8 cellular contexts compared by ENCODE assay signal in the genomic region with DNA sequence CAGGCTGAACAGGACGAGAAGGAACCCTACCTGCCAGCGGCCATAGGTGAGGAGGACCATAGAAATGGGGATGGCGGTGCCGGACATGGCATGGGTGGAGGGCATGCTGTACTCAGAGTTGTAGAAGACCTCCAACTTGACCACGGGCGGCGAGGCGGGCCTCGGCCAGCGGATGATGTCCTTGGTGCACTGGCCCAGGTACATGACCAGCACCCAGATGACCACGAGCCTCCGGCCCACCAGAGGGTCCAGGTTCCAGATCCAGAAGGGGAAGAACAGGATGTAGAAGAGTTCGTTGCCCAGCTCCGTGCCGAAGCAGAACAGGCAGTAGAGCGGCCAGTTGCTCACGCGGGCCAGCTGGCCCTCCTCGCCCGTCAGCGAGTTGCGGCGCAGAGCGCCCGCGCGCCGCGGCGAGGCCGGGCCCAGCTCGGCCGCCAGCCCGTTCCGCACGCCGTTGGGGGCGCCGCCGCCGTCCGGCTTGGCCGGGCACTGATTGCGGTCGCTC. TPM values are rescaled to one million over a fixed set of nuclear protein-coding genes. Genes with fewer than 3 reads are reported as not detected.
DNase-seq lines count a peak whose midpoint lies in the region; ATAC-seq and TF ChIP-seq lines count a peak whose summit lies in the region.

No MANE protein-coding gene starts in this region.

- BruUV-seq in PC-9 (replicated peaks; lab: Mats Ljungman, UMichigan), result no TSS peak

- H3K4me3 ChIP-seq in PC-9 (peak overlapping the region; percentile 83), skeletal muscle cell (ENCODE audit: low read depth, low read length) (peak overlapping the region; percentile 74)

- ATAC-seq in GM18868 (IDR thresholded peaks at IDR 0.05; ENCODE audit: unreplicated experiment) (peak; percentile 32), HG03064 (IDR thresholded peaks at IDR 0.05; ENCODE audit: low read depth, unreplicated experiment) (peak; percentile 44)

- no peaks in the 10 kb centered on the region for H3K9me3 Mint-ChIP-seq in immature natural killer cell

- H3F3A ChIP-seq in PC-9 (ENCODE audit: insufficient read depth, low read depth), result peaks cover 11% of the 10 kb centered on the region

- peak overlapping the region; percentile 88 for H3K27ac ChIP-seq in C4-2B
- H3K27ac ChIP-seq in PC-9, result peak overlapping the region; percentile 25

- in situ Hi-C loops in T47D (cut with HindIII; ENCODE audit: low pct_unique_long_range_greater_than_20kb, low sequenced_read_pairs), result no loop called here

- H3K4me3 Mint-ChIP-seq in immature natural killer cell, result peak overlapping the region; percentile 99 to 100 (median 99)

- no peaks in the 10 kb centered on the region for H3K27me3 ChIP-seq in PC-9 (ENCODE audit: insufficient read depth, low read depth)

- peak overlapping the region; percentile 78 for H3K4me2 ChIP-seq in PC-9

- H3K4me1 ChIP-seq in PC-9 (replicated peaks; ENCODE audit: insufficient read depth), result peaks cover 28% of the 10 kb centered on the region

- H4K20me1 ChIP-seq in PC-9 (ENCODE audit: insufficient read depth), result no peaks in the 10 kb centered on the region; the same call in 1 of the 2 replicates

- H3K36me3 ChIP-seq in PC-9 (ENCODE audit: low read depth), result no peaks in the 10 kb centered on the region

- intact Hi-C loops in PC-9 (cut with micrococcal nuclease; ENCODE audit: unreplicated experiment), result loop anchor here (1.0 to 5.0 kb wide), 2 partner anchors 50 to 184 kb away; a partner anchor contains a TSS

- peaks cover 6 to 7% (median 6%) of the 10 kb centered on the region in 3 donors for H3K27me3 Mint-ChIP-seq in immature natural killer cell (ENCODE audit: low read depth in 3 of 3)

- no peaks in the 10 kb centered on the region for H3K9me2 ChIP-seq in PC-9 (ENCODE audit: insufficient read depth)

- H3K9me3 ChIP-seq in PC-9 (ENCODE audit: insufficient read depth, low read depth), result no peaks in the 10 kb centered on the region

- CTCF ChIA-PET in PC-9 (lab: Charles Lee), result no interaction called here

- H3K27ac Mint-ChIP-seq in immature natural killer cell, result peak overlapping the region; percentile 93 to 98 (median 96)

- peak overlapping the region; percentile 96 for H2AFZ ChIP-seq in PC-9

- POLR2A ChIA-PET in PC-9 (lab: Charles Lee; ENCODE audit: unreplicated experiment), result interaction anchor here (0.6 to 1.2 kb wide), 3 partner anchors 34 to 660 kb away, joined by 3 to 16 read pairs (median 4); no protein-coding TSS in a partner anchor

- H3K4me1 Mint-ChIP-seq in immature natural killer cell, result peaks cover 42% of the 10 kb centered on the region in 2 donors

- peak in 1 of 2 experiments; percentile 44 for DNase-seq in PC-9
- DNase-seq in T47D (ENCODE audit: low read depth in 1 of 2, low spot score in 1 of 2), result peak; percentile 32 to 45
- no peak for DNase-seq in immature natural killer cell
- DNase-seq in skeletal muscle cell (ENCODE audit: low read depth), result no peak
- no peak for DNase-seq in LoVo (ENCODE audit: low spot score)

- TF ChIP-seq CTCF in C4-2B (conservative IDR thresholded peaks at IDR 0.05), result no peak
- no peak for TF ChIP-seq CTCF in PC-9 (conservative IDR thresholded peaks at IDR 0.05)

- peaks cover 49% of the 10 kb centered on the region for H3K79me2 ChIP-seq in PC-9 (ENCODE audit: low read depth)

- peaks cover 0 to 3% (median 0%) of the 10 kb centered on the region in 3 donors for H3K36me3 Mint-ChIP-seq in immature natural killer cell

RNA-seq across cellular contexts. Expression of a gene that starts 0.6 kb away (rescaled TPM):
- total RNA-seq in PC-9 (2021), result 20.6 and 26.7 TPM in 2 replicates
- 10 to 100 TPM; 16.7 to 35.2 (median 21.2) TPM for polyA plus RNA-seq in immature natural killer cell

Comparison
In these comparisons a context has a peak if more than half of its experiments do, and no peak if none do; other contexts are left out.
1. DNase-seq: peak in T47D (2 of 2); none in immature natural killer cell (0 of 3), skeletal muscle cell (single experiment) and LoVo (single experiment).